ENCODE assay signal across 1 cellular context in the genomic region with DNA sequence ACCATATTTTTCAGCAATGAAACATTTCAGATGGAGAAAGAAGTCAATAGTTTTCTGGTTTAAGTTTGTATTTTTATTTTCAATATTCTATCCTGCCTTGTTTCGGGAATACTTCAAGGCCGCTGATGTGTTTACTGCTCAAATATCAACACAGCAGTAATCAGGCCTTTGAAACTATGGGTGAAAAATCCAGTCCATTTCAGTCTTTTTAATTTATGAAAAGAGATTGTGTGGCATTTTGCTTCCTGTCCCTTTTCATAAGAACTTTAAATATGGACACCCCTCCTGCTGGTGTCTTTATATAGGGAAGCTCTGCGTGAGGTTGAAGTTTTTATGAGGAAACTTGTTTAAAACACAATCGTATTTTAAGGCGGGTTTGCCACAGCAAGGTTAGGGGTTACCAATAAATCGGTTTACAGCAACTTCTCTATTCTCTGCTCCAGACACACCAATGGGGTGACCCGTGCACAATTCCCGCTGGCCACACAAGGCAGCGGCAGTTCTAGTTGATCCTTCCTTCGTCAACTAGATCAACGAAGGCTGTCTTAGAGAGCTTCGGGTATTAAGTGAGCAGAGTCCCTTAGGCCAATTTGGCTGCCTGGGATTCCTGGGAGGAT.
TF ChIP-seq lines count a peak whose summit lies in the region.

No MANE protein-coding gene starts in this region.

TF ChIP-seq in endothelial cell of umbilical vein, 7 proteins besides CTCF, POLR2A, EP300 and RAD21 (continued from another document):
- no peak for TF ChIP-seq EZH2 (IDR thresholded peaks at IDR 0.05; ENCODE audit: borderline replicate concordance, low read depth, low read length, severe bottlenecking)
- no peak for TF ChIP-seq FOS (IDR thresholded peaks at IDR 0.05; ENCODE audit: borderline replicate concordance, insufficient read depth, low read length)
